In the genomic region with DNA sequence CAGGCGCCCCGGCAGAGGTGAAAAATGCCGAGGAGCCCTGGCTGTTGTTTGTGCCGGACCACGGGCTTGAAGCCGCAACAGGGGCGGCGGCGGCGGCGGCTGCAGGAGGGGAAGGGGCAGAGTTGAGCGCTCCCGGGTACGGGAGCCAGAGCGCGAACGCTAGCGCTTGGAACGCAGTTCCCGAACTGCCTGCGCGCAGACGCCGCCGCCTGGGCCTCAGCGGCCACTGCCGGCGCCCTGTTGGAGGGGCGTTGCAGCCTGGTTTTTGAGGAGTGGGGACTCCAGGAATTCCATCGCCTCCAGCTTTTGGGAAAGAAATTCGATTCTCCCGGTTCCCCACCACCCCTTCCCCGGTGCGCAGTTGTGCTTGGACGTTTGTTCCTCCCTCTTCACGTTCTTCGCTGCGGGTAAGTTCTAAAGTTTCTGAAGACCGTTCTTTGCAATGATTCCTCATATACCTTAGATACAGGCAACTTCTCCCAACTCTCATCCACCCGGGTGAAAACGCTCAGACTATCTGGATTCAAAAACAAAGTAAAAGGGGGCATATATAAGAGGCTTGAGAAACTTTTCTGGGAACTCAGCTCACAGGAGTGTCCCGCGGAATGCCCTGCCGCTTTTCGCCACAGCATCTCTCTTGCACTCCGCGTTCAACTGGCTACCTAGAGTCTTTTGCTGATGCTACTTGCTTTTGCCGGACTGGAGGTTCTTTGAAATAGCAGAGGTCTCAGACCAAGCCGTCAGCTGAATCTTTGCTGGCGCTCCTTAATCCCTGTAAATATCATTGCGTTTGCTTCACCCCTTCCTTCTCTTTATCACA, we compare ENCODE assay signal across 8 cellular contexts. TPM values are rescaled to one million over a fixed set of nuclear protein-coding genes. Genes with fewer than 3 reads are reported as not detected.
DNase-seq lines count a peak whose midpoint lies in the region; ATAC-seq and TF ChIP-seq lines count a peak whose summit lies in the region.

No MANE protein-coding gene starts in this region.

- H3K4me3 Mint-ChIP-seq in activated T-helper 2 cell treated with anti-CD3 and anti-CD28 coated beads, Interferon-gamma antibody, Interleukin-2, Interleukin-4, amounts not matched to agents 10 μg/mL and 5 μg/mL and 100 μg/mL, durations not matched to agents 14 hours and 24 hours and 36 hours (ENCODE audit: low read depth) = peak overlapping the region; percentile 77
- peak overlapping the region; percentile 99 for H3K4me3 Mint-ChIP-seq in neural crest cell

- DNase-seq in activated CD4-positive, alpha-beta T cell treated with anti-CD3 and anti-CD28 coated beads for 48 hours = peak; percentile 18
- DNase-seq in activated CD4-positive, alpha-beta T cell treated with anti-CD3 and anti-CD28 coated beads for 4 hours = no peak
- DNase-seq in activated T-helper 2 cell treated with anti-CD3 and anti-CD28 coated beads, Interferon-gamma antibody, Interleukin-2, Interleukin-4, amounts not matched to agents 10 μg/mL and 5 μg/mL and 100 μg/mL, durations not matched to agents 14 hours and 24 hours and 36 hours (ENCODE audit: low spot score) = no peak
- DNase-seq in glomerular visceral epithelial cell (ENCODE audit: extremely low spot score) (peak; percentile 54), neural crest cell (ENCODE audit: low read depth, low spot score) (peak; percentile 50)

- H3K4me1 ChIP-seq in Loucy (ENCODE audit: insufficient read depth, low read length, poor library complexity, severe bottlenecking) = no peaks in the 10 kb centered on the region

- no peak overlapping the region for H3K9ac ChIP-seq in Loucy (ENCODE audit: low read depth, low read length, poor library complexity, severe bottlenecking)

- H3K4me3 ChIP-seq in Loucy (ENCODE audit: low read length, poor library complexity, severe bottlenecking) = peak overlapping the region; percentile 76

- peak overlapping the region; percentile 91 for H2AFZ ChIP-seq in Loucy (ENCODE audit: low read length)

- no peaks in the 10 kb centered on the region for H3K9me3 Mint-ChIP-seq in activated T-helper 2 cell treated with anti-CD3 and anti-CD28 coated beads, Interferon-gamma antibody, Interleukin-2, Interleukin-4, amounts not matched to agents 10 μg/mL and 5 μg/mL and 100 μg/mL, durations not matched to agents 14 hours and 24 hours and 36 hours
- H3K9me3 Mint-ChIP-seq in neural crest cell = peaks cover under 1% of the 10 kb centered on the region

- intact Hi-C loops in activated T-helper 2 cell treated with anti-CD3 and anti-CD28 coated beads, Interferon-gamma antibody, Interleukin-2, Interleukin-4, amounts not matched to agents 10 μg/mL and 5 μg/mL and 100 μg/mL, durations not matched to agents 14 hours and 24 hours and 36 hours (cut with micrococcal nuclease) = loop anchor here (10.0 kb wide), 1 partner anchor 1289 kb away; no protein-coding TSS in a partner anchor

- no peaks in the 10 kb centered on the region for H3K36me3 Mint-ChIP-seq in activated T-helper 2 cell treated with anti-CD3 and anti-CD28 coated beads, Interferon-gamma antibody, Interleukin-2, Interleukin-4, amounts not matched to agents 10 μg/mL and 5 μg/mL and 100 μg/mL, durations not matched to agents 14 hours and 24 hours and 36 hours (ENCODE audit: low read depth)
- H3K36me3 Mint-ChIP-seq in neural crest cell (ENCODE audit: low read depth) = peaks cover 22% of the 10 kb centered on the region

- no peaks in the 10 kb centered on the region for H3K9me2 ChIP-seq in Loucy (replicated peaks; ENCODE audit: low read depth, low read length)

- no peaks in the 10 kb centered on the region for H3K27me3 ChIP-seq in Loucy (ENCODE audit: insufficient read depth, low read length, poor library complexity, severe bottlenecking)

- H3K27ac Mint-ChIP-seq in activated T-helper 2 cell treated with anti-CD3 and anti-CD28 coated beads, Interferon-gamma antibody, Interleukin-2, Interleukin-4, amounts not matched to agents 10 μg/mL and 5 μg/mL and 100 μg/mL, durations not matched to agents 14 hours and 24 hours and 36 hours = no peak overlapping the region
- peak overlapping the region; percentile 96 for H3K27ac Mint-ChIP-seq in neural crest cell (ENCODE audit: unreplicated experiment)

- no peaks in the 10 kb centered on the region for H3K79me2 ChIP-seq in Loucy (ENCODE audit: insufficient read depth, low read length)

- peaks cover 14% of the 10 kb centered on the region for H3K4me1 Mint-ChIP-seq in activated T-helper 2 cell treated with anti-CD3 and anti-CD28 coated beads, Interferon-gamma antibody, Interleukin-2, Interleukin-4, amounts not matched to agents 10 μg/mL and 5 μg/mL and 100 μg/mL, durations not matched to agents 14 hours and 24 hours and 36 hours (ENCODE audit: low read depth)
- peaks cover 64% of the 10 kb centered on the region for H3K4me1 Mint-ChIP-seq in neural crest cell

- no peak for TF ChIP-seq CTCF in Loucy (conservative IDR thresholded peaks at IDR 0.05; ENCODE audit: low read length)
- TF ChIP-seq CTCF in neural crest cell (conservative IDR thresholded peaks at IDR 0.05) = peak; percentile 26

- no peaks in the 10 kb centered on the region for H3K36me3 ChIP-seq in Loucy (ENCODE audit: insufficient read depth, low read length)

- H3K27me3 Mint-ChIP-seq in activated T-helper 2 cell treated with anti-CD3 and anti-CD28 coated beads, Interferon-gamma antibody, Interleukin-2, Interleukin-4, amounts not matched to agents 10 μg/mL and 5 μg/mL and 100 μg/mL, durations not matched to agents 14 hours and 24 hours and 36 hours (ENCODE audit: low read depth) = peaks cover 54% of the 10 kb centered on the region
- peaks cover 28% of the 10 kb centered on the region for H3K27me3 Mint-ChIP-seq in neural crest cell (ENCODE audit: low read depth)

- H3F3A ChIP-seq in Loucy (ENCODE audit: low read depth) = no peaks in the 10 kb centered on the region

- no peaks in the 10 kb centered on the region for H3K9me3 ChIP-seq in Loucy (ENCODE audit: insufficient read depth, low read depth, low read length)

- peak overlapping the region; percentile 69 for H3K4me2 ChIP-seq in Loucy (ENCODE audit: low read depth, low read length, poor library complexity, severe bottlenecking)

- no peaks in the 10 kb centered on the region for H4K20me1 ChIP-seq in Loucy (ENCODE audit: insufficient read depth, low read length, poor library complexity, severe bottlenecking)

- ATAC-seq in HG02885 (IDR thresholded peaks at IDR 0.05; ENCODE audit: poor library complexity, unreplicated experiment) (no peak), GM18505 (IDR thresholded peaks at IDR 0.05; ENCODE audit: unreplicated experiment) (no peak)

- TF ChIP-seq POLR2A in GM18505 (IDR thresholded peaks at IDR 0.05; ENCODE audit: borderline replicate concordance, extremely low read depth, insufficient read depth, insufficient read length) = no peak

RNA-seq across cellular contexts. Expression of gene FAT4, which starts 1.0 kb away (rescaled TPM):
- not detected in 2 replicates for total RNA-seq in activated T-helper 2 cell treated with anti-CD3 and anti-CD28 coated beads, Interferon-gamma antibody, Interleukin-2, Interleukin-4, amounts not matched to agents 10 μg/mL and 5 μg/mL and 100 μg/mL, durations not matched to agents 14 hours and 24 hours and 36 hours
- total RNA-seq in neural crest cell = 26.0 and 26.6 TPM in 2 replicates

Comparison
In these comparisons a context has a peak if more than half of its experiments do, and no peak if none do; other contexts are left out.
1. DNase-seq: peak in activated CD4-positive, alpha-beta T cell treated with anti-CD3 and anti-CD28 coated beads for 48 hours (single experiment), glomerular visceral epithelial cell (single experiment) and neural crest cell (single experiment); none in activated CD4-positive, alpha-beta T cell treated with anti-CD3 and anti-CD28 coated beads for 4 hours (0 of 2) and activated T-helper 2 cell treated with anti-CD3 and anti-CD28 coated beads, Interferon-gamma antibody, Interleukin-2, Interleukin-4, amounts not matched to agents 10 μg/mL and 5 μg/mL and 100 μg/mL, durations not matched to agents 14 hours and 24 hours and 36 hours (single experiment).
2. RNA of gene FAT4, which starts 1.0 kb away (total RNA-seq): 26.0 to 26.6 TPM in neural crest cell; not detected in activated T-helper 2 cell treated with anti-CD3 and anti-CD28 coated beads, Interferon-gamma antibody, Interleukin-2, Interleukin-4, amounts not matched to agents 10 μg/mL and 5 μg/mL and 100 μg/mL, durations not matched to agents 14 hours and 24 hours and 36 hours; every median in the first group is over 10 times any median in the second.